In genomic region chr7:105782391-105783063, GRCh38 we compare ENCODE assay signal across 9 cellular contexts.
A peak's percentile ranks its signal among the peaks of the same experiment; 100 is the strongest.
DNase-seq lines count a peak whose midpoint lies in the region; ATAC-seq and TF ChIP-seq lines count a peak whose summit lies in the region.
"Had no signal": no experiment of that assay in that cellular context is flagged by ENCODE, and none has a peak within 500 bp of the region (broad histone marks: within the 10 kb centered on the region; RNA-seq: fewer than 3 reads in every experiment).

No MANE protein-coding gene starts in this region.

- peak overlapping the region; percentile 80 for H3K4me2 ChIP-seq in GM23248 (ENCODE audit: unreplicated experiment)
- 0 out of 2 replicates have a peak overlapping the region, but pooled peaks have one; percentile 6 for H3K4me2 ChIP-seq in SK-N-SH

- H3K4me3 ChIP-seq in GM23248 = 0 out of 2 replicates have a peak overlapping the region, but pooled peaks have one; percentile 20
- no peak overlapping the region for H3K4me3 ChIP-seq in SK-N-SH (ENCODE audit: low read depth in 2 of 2, low read length in 1 of 2)
- H3K4me3 ChIP-seq: cardiac muscle cell had no signal

- H4K20me1 ChIP-seq in GM23248 (ENCODE audit: insufficient read depth) (no peaks in the 10 kb centered on the region), SK-N-SH (ENCODE audit: insufficient read depth) (no peaks in the 10 kb centered on the region)

- no peak overlapping the region for H2AFZ ChIP-seq in GM23248
- no peak overlapping the region for H2AFZ ChIP-seq in SK-N-SH (ENCODE audit: low read depth)

- no peak; the same call in 1 of the 2 replicates for TF ChIP-seq RAD21 in SK-N-SH (IDR thresholded peaks at IDR 0.05; ENCODE audit: low read length)

- no peak for ATAC-seq in HG02623 (IDR thresholded peaks at IDR 0.05; ENCODE audit: unreplicated experiment)
- no peak for ATAC-seq in GM18498 (IDR thresholded peaks at IDR 0.05; ENCODE audit: unreplicated experiment)

- WGBS in GM23248 (ENCODE audit: low coverage in 1 of 2, low lambda C conversion rate in 2 of 2, missing lambda C conversion rate in 2 of 2), 2 experiments = 56 to 58% methylated on average over 10 of the region's 10 CpGs
- WGBS in SK-N-SH (ENCODE audit: low lambda C conversion rate) = 79% methylated on average over 10 of the region's 10 CpGs

- peaks cover 20% of the 10 kb centered on the region for H3F3A ChIP-seq in GM23248 (ENCODE audit: insufficient read depth)
- H3F3A ChIP-seq in SK-N-SH (replicated peaks; ENCODE audit: insufficient read depth) = peaks cover 19% of the 10 kb centered on the region

- DNase-seq in GM23248 = peak; percentile 95
- no peak for DNase-seq in SK-N-SH
- DNase-seq in fibroblast of gingiva (ENCODE audit: low read depth) = peak; percentile 68
- peak; percentile 29 to 44 for DNase-seq in stimulated activated CD4-positive, alpha-beta T cell treated with anti-CD3 and anti-CD28 coated beads, Interleukin-2, amount 100 ng/mL, for 48 hours
- no peak for DNase-seq in NCI-H1417 (lab: John Stamatoyannopoulos, UW)
- DNase-seq: NCI-H446 treated with DMSO at 0.1 percent for 48 hours had no signal

- POLR2A ChIA-PET in SK-N-SH (lab: Yijun Ruan, JAX) = no interaction called here

- H3K27me3 ChIP-seq in GM23248 (replicated peaks; ENCODE audit: insufficient read depth) (no peaks in the 10 kb centered on the region), SK-N-SH (ENCODE audit: insufficient read depth) (no peaks in the 10 kb centered on the region)
- H3K27me3 ChIP-seq: cardiac muscle cell had no signal

- H3K27ac ChIP-seq in GM23248 (peak overlapping the region; percentile 62), SK-N-SH (ENCODE audit: low read depth in 2 of 2, low read length in 1 of 2) (peak overlapping the region in 1 of 2 experiments; percentile 83; a peak in 2 of 4 replicates)
- H3K27ac ChIP-seq: cardiac muscle cell had no signal

- in situ Hi-C loops in GM23248 (cut with MboI) = no loop called here

- H3K9me2 ChIP-seq in GM23248 (ENCODE audit: insufficient read depth) = no peaks in the 10 kb centered on the region
- no peaks in the 10 kb centered on the region for H3K9me2 ChIP-seq in SK-N-SH

- no peak for TF ChIP-seq EP300 in SK-N-SH (IDR thresholded peaks at IDR 0.05; ENCODE audit: borderline replicate concordance in 1 of 2, low read depth in 1 of 2, low read length in 1 of 2)

- H3K9me3 ChIP-seq in GM23248 (ENCODE audit: low read depth) (no peaks in the 10 kb centered on the region), SK-N-SH (no peaks in the 10 kb centered on the region)

- peak overlapping the region; percentile 28; the same call in 1 of the 2 replicates for H3K9ac ChIP-seq in GM23248
- H3K9ac ChIP-seq in SK-N-SH = peak overlapping the region; percentile 7; the same call in 1 of the 2 replicates

- H3K79me2 ChIP-seq in GM23248 (ENCODE audit: insufficient read depth) (peaks cover 8% of the 10 kb centered on the region; the same call in 1 of the 2 replicates), SK-N-SH (ENCODE audit: insufficient read depth) (no peaks in the 10 kb centered on the region)

- no peaks in the 10 kb centered on the region for H3K36me3 ChIP-seq in GM23248 (ENCODE audit: low read depth)
- H3K36me3 ChIP-seq in SK-N-SH (replicated peaks in 1 of 2; ENCODE audit: control insufficient read depth in 1 of 2, insufficient read depth in 2 of 2, low read length in 1 of 2) = no peaks in the 10 kb centered on the region
- H3K36me3 ChIP-seq: cardiac muscle cell had no signal

- H3K4me1 ChIP-seq in GM23248 (ENCODE audit: insufficient read depth) = peaks cover 20% of the 10 kb centered on the region
- peaks cover 17% of the 10 kb centered on the region in 2 experiments for H3K4me1 ChIP-seq in SK-N-SH (ENCODE audit: control insufficient read depth in 1 of 2, insufficient read depth in 2 of 2, low read depth in 1 of 2, low read length in 1 of 2)

- CTCF ChIA-PET in SK-N-SH (lab: Yijun Ruan, JAX) = interaction anchor here (0.6 to 3.0 kb wide), 11 partner anchors 10 to 309 kb away, joined by 3 to 13 read pairs (median 4); no protein-coding TSS in a partner anchor

- no peak for TF ChIP-seq CTCF in SK-N-SH (IDR thresholded peaks at IDR 0.05)

TF ChIP-seq in SK-N-SH, 30 proteins besides CTCF, POLR2A, EP300 and RAD21 (continues in another document):
- TF ChIP-seq, protein P1, sequence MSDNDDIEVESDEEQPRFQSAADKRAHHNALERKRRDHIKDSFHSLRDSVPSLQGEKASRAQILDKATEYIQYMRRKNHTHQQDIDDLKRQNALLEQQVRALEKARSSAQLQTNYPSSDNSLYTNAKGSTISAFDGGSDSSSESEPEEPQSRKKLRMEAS (IDR thresholded peaks at IDR 0.05; ENCODE audit: low read depth) = peak; percentile 70
- peak; percentile 58; the same call in 1 of the 2 replicates for TF ChIP-seq NFIC (IDR thresholded peaks at IDR 0.05; ENCODE audit: borderline replicate concordance)
- TF ChIP-seq, protein P2, sequence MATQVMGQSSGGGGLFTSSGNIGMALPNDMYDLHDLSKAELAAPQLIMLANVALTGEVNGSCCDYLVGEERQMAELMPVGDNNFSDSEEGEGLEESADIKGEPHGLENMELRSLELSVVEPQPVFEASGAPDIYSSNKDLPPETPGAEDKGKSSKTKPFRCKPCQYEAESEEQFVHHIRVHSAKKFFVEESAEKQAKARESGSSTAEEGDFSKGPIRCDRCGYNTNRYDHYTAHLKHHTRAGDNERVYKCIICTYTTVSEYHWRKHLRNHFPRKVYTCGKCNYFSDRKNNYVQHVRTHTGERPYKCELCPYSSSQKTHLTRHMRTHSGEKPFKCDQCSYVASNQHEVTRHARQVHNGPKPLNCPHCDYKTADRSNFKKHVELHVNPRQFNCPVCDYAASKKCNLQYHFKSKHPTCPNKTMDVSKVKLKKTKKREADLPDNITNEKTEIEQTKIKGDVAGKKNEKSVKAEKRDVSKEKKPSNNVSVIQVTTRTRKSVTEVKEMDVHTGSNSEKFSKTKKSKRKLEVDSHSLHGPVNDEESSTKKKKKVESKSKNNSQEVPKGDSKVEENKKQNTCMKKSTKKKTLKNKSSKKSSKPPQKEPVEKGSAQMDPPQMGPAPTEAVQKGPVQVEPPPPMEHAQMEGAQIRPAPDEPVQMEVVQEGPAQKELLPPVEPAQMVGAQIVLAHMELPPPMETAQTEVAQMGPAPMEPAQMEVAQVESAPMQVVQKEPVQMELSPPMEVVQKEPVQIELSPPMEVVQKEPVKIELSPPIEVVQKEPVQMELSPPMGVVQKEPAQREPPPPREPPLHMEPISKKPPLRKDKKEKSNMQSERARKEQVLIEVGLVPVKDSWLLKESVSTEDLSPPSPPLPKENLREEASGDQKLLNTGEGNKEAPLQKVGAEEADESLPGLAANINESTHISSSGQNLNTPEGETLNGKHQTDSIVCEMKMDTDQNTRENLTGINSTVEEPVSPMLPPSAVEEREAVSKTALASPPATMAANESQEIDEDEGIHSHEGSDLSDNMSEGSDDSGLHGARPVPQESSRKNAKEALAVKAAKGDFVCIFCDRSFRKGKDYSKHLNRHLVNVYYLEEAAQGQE (IDR thresholded peaks at IDR 0.05; ENCODE audit: low read depth, low read length) = 0 out of 2 replicates have a peak, but pooled peaks have one; percentile 34
- TF ChIP-seq, protein P3, sequence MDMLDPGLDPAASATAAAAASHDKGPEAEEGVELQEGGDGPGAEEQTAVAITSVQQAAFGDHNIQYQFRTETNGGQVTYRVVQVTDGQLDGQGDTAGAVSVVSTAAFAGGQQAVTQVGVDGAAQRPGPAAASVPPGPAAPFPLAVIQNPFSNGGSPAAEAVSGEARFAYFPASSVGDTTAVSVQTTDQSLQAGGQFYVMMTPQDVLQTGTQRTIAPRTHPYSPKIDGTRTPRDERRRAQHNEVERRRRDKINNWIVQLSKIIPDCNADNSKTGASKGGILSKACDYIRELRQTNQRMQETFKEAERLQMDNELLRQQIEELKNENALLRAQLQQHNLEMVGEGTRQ (IDR thresholded peaks at IDR 0.05; ENCODE audit: borderline replicate concordance, low read depth, low read length) = no peak
- no peak for TF ChIP-seq RCOR1 (IDR thresholded peaks at IDR 0.05; ENCODE audit: low read length)
- TF ChIP-seq ELF1 (IDR thresholded peaks at IDR 0.05) = no peak
- TF ChIP-seq EZH2phosphoT487 (IDR thresholded peaks at IDR 0.05; ENCODE audit: borderline replicate concordance, low read depth) = no peak
- 0 out of 2 replicates have a peak, but pooled peaks have one; percentile 21 for TF ChIP-seq ZBTB33 (IDR thresholded peaks at IDR 0.05; ENCODE audit: borderline replicate concordance, low read depth)
- TF ChIP-seq FOSL2 (IDR thresholded peaks at IDR 0.05; ENCODE audit: borderline replicate concordance, low read depth) = peak; percentile 85; the same call in 1 of the 2 replicates
- TF ChIP-seq TEAD4 (IDR thresholded peaks at IDR 0.05; ENCODE audit: borderline replicate concordance, insufficient read depth) = 0 out of 2 replicates have a peak, but pooled peaks have one; percentile 14
- peak; percentile 75 for TF ChIP-seq JUND (IDR thresholded peaks at IDR 0.05)
- no peak for TF ChIP-seq GATA2 (CRISPR knock-in tag; IDR thresholded peaks at IDR 0.05)
- TF ChIP-seq POLR2AphosphoS5 (IDR thresholded peaks at IDR 0.05; ENCODE audit: low read depth, low read length) = peak; percentile 62; the same call in 1 of the 2 replicates
- no peak for TF ChIP-seq RFX5 (IDR thresholded peaks at IDR 0.05; ENCODE audit: low read length)
- no peak for TF ChIP-seq IRF3 (IDR thresholded peaks at IDR 0.05; ENCODE audit: low read depth, low read length)

Comparison
In these comparisons a context has a peak if more than half of its experiments do, and no peak if none do; other contexts are left out.
1. DNase-seq: peak in GM23248 (single experiment), fibroblast of gingiva (single experiment) and stimulated activated CD4-positive, alpha-beta T cell treated with anti-CD3 and anti-CD28 coated beads, Interleukin-2, amount 100 ng/mL, for 48 hours (2 of 2); none in SK-N-SH (single experiment) and NCI-H1417 (0 of 3).